In the genomic region with DNA sequence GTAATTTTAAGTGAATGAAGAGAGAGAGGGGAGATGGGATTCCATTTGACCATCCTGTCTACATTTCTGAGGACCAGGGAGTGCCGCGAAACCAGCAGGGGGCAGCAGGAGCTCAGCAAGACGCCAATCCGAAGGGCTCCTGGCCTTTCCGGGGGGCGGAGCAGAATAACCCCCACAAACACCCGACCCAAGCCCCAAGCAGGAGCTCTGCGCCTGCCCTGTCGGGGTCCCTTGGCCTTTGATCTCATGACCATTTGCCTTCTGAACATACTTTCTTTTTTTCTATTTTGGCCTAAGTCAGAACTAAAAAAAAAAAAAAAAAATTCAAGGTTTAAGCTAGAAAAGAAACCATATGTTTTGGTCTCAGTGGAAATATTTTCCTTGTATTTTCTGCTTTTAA, we compare ENCODE assay signal across 8 cellular contexts. TPM values are rescaled to one million over a fixed set of nuclear protein-coding genes. Genes with fewer than 3 reads are reported as not detected.
DNase-seq lines count a peak whose midpoint lies in the region; ATAC-seq and TF ChIP-seq lines count a peak whose summit lies in the region.

No MANE protein-coding gene starts in this region.

- H3K27ac ChIP-seq in liver (ENCODE audit: low read depth in 1 of 2, low read length in 2 of 2): peak overlapping the region in 1 of 2 donors; percentile 44

- H3K4me3 ChIP-seq in liver (ENCODE audit: low read depth in 1 of 3, low read length in 3 of 3): no peak overlapping the region

- TF ChIP-seq CTCF in liver (IDR thresholded peaks at IDR 0.05; ENCODE audit: low read depth, low read length, missing input control): peak; percentile 88

- H3K36me3 ChIP-seq in liver (ENCODE audit: control insufficient read depth in 4 of 4, insufficient read depth in 3 of 4, low read depth in 1 of 4, low read length in 3 of 4): no peaks in the 10 kb centered on the region

- H3K9me3 ChIP-seq in liver (ENCODE audit: control insufficient read depth in 4 of 4, low read length in 3 of 4): no peaks in the 10 kb centered on the region

- ATAC-seq in HG02870 (IDR thresholded peaks at IDR 0.05; ENCODE audit: unreplicated experiment): no peak

- H3K9ac ChIP-seq in liver (ENCODE audit: low read depth in 1 of 2, low read length in 2 of 2): peak overlapping the region in 1 of 2 donors; percentile 16

- WGBS in liver: under 1% methylated on average over 9 of the region's 9 CpGs

- TF ChIP-seq RAD21 in liver (IDR thresholded peaks at IDR 0.05): peak; percentile 94 to 95

- H3K4me1 ChIP-seq in liver (ENCODE audit: control insufficient read depth in 4 of 4, insufficient read depth in 4 of 4, low read length in 3 of 4): peaks cover 18 to 52% (median 47%) of the 10 kb centered on the region in 4 donors

- no peaks in the 10 kb centered on the region for H3K27me3 ChIP-seq in liver (ENCODE audit: control insufficient read depth in 4 of 4, insufficient read depth in 4 of 4, low read length in 3 of 4)

- peak; percentile 51 for DNase-seq in SIG-M5 treated with dmso at 0.1 percent for 504 hours (lab: John Stamatoyannopoulos, UW; ENCODE audit: unreplicated experiment)
- no peak for DNase-seq in SIG-M5 (lab: John Stamatoyannopoulos, UW)
- DNase-seq in NCI-H226: peak; percentile 55
- DNase-seq in activated CD4-positive, alpha-beta T cell treated with anti-CD3 and anti-CD28 coated beads for 48 hours: peak; percentile 92
- peak; percentile 52 for DNase-seq in cerebellum (ENCODE audit: low spot score)
- DNase-seq in stimulated activated CD4-positive, alpha-beta T cell treated with anti-CD3 and anti-CD28 coated beads, Interleukin-4, amount 100 ng/mL, for 48 hours (ENCODE audit: low read depth in 2 of 2): peak; percentile 80 to 85

TF ChIP-seq in liver, 16 proteins besides CTCF, POLR2A, EP300 and RAD21:
- TF ChIP-seq, protein P1, sequence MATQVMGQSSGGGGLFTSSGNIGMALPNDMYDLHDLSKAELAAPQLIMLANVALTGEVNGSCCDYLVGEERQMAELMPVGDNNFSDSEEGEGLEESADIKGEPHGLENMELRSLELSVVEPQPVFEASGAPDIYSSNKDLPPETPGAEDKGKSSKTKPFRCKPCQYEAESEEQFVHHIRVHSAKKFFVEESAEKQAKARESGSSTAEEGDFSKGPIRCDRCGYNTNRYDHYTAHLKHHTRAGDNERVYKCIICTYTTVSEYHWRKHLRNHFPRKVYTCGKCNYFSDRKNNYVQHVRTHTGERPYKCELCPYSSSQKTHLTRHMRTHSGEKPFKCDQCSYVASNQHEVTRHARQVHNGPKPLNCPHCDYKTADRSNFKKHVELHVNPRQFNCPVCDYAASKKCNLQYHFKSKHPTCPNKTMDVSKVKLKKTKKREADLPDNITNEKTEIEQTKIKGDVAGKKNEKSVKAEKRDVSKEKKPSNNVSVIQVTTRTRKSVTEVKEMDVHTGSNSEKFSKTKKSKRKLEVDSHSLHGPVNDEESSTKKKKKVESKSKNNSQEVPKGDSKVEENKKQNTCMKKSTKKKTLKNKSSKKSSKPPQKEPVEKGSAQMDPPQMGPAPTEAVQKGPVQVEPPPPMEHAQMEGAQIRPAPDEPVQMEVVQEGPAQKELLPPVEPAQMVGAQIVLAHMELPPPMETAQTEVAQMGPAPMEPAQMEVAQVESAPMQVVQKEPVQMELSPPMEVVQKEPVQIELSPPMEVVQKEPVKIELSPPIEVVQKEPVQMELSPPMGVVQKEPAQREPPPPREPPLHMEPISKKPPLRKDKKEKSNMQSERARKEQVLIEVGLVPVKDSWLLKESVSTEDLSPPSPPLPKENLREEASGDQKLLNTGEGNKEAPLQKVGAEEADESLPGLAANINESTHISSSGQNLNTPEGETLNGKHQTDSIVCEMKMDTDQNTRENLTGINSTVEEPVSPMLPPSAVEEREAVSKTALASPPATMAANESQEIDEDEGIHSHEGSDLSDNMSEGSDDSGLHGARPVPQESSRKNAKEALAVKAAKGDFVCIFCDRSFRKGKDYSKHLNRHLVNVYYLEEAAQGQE (IDR thresholded peaks at IDR 0.05): no peak
- TF ChIP-seq RXRA (IDR thresholded peaks at IDR 0.05): no peak
- TF ChIP-seq GABPA (IDR thresholded peaks at IDR 0.05 in 1 of 2, conservative IDR thresholded peaks at IDR 0.05 in 1 of 2): no peak
- TF ChIP-seq, protein P2, sequence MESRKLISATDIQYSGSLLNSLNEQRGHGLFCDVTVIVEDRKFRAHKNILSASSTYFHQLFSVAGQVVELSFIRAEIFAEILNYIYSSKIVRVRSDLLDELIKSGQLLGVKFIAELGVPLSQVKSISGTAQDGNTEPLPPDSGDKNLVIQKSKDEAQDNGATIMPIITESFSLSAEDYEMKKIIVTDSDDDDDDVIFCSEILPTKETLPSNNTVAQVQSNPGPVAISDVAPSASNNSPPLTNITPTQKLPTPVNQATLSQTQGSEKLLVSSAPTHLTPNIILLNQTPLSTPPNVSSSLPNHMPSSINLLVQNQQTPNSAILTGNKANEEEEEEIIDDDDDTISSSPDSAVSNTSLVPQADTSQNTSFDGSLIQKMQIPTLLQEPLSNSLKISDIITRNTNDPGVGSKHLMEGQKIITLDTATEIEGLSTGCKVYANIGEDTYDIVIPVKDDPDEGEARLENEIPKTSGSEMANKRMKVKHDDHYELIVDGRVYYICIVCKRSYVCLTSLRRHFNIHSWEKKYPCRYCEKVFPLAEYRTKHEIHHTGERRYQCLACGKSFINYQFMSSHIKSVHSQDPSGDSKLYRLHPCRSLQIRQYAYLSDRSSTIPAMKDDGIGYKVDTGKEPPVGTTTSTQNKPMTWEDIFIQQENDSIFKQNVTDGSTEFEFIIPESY (IDR thresholded peaks at IDR 0.05): no peak
- TF ChIP-seq FOXA1 (IDR thresholded peaks at IDR 0.05): no peak
TF ChIP-seq in liver: peak in this region for 0.

RNA-seq across cellular contexts. Expression of a gene that starts 21.9 kb away (rescaled TPM):
- total RNA-seq in cerebellum (4.2 TPM), liver (under 1 TPM in 1 of 2 donors, not detected in 1; 0.05 TPM)
- polyA plus RNA-seq in liver: under 1 TPM in 1 of 2 donors, not detected in 1; 0.01 TPM

RNA-seq across cellular contexts. Expression of a gene that starts 26.4 kb away (rescaled TPM):
- total RNA-seq in cerebellum: 0.45 TPM
- total RNA-seq in liver: 10 to 100 TPM in 1 of 2 donors, 1 to 10 TPM in 1; 9.6 to 13.5 TPM
- polyA plus RNA-seq in liver: 1 to 10 TPM; 2.2 to 3.4 TPM

RNA-seq across cellular contexts. Expression of a gene that starts 45.7 kb away (rescaled TPM):
- total RNA-seq in cerebellum (9.2 TPM), liver (under 1 TPM; 0.05 to 0.67 TPM)
- polyA plus RNA-seq in liver: under 1 TPM in 1 of 2 donors, not detected in 1; 0.42 TPM

RNA-seq across cellular contexts. Expression of a gene that starts 53.8 kb away (rescaled TPM):
- total RNA-seq in cerebellum (1.5 TPM), liver (1 to 10 TPM; 4.1 to 6.9 TPM)
- polyA plus RNA-seq in liver: 1 to 10 TPM; 2.5 to 2.9 TPM
